In genomic region chr17:67421869-67422273, GRCh38 we compare ENCODE assay signal across 9 cellular contexts.
DNase-seq lines count a peak whose midpoint lies in the region; ATAC-seq and TF ChIP-seq lines count a peak whose summit lies in the region.
"Had no signal": no experiment of that assay in that cellular context is flagged by ENCODE, and none has a peak within 500 bp of the region (broad histone marks: within the 10 kb centered on the region; RNA-seq: fewer than 3 reads in every experiment).

No MANE protein-coding gene starts in this region.

- H3K9ac ChIP-seq in mucosa of rectum (ENCODE audit: low read depth in 1 of 2, low read length in 2 of 2) = peak overlapping the region; percentile 14 to 37

- TF ChIP-seq CTCF in brain microvascular endothelial cell (IDR thresholded peaks at IDR 0.05; ENCODE audit: low read depth, low read length, missing control alignments) = no peak

- H3K36me3 ChIP-seq in brain microvascular endothelial cell (replicated peaks) (no peaks in the 10 kb centered on the region), mucosa of rectum (ENCODE audit: control insufficient read depth in 2 of 2, insufficient read depth in 2 of 2, low read length in 2 of 2) (no peaks in the 10 kb centered on the region)

- ATAC-seq in GM21717 (IDR thresholded peaks at IDR 0.05; ENCODE audit: unreplicated experiment) (no peak), GM19023 (IDR thresholded peaks at IDR 0.05; ENCODE audit: unreplicated experiment) (no peak)

- H3K27ac ChIP-seq in brain microvascular endothelial cell (peak overlapping the region; percentile 60), mucosa of rectum (ENCODE audit: low read depth in 2 of 2, low read length in 2 of 2) (peak overlapping the region; percentile 70 to 91)
- H3K27ac ChIP-seq: C4-2B had no signal

- H3K4me3 ChIP-seq in brain microvascular endothelial cell (ENCODE audit: low read depth, low read length) (no peak overlapping the region), mucosa of rectum (ENCODE audit: low read length in 2 of 2) (no peak overlapping the region)

- no peaks in the 10 kb centered on the region for H3K9me3 ChIP-seq in mucosa of rectum (ENCODE audit: control insufficient read depth in 2 of 2, low read length in 2 of 2)

- in situ Hi-C loops in brain microvascular endothelial cell (cut with HindIII; ENCODE audit: low pct_ligation_motif_present, low sequenced_read_pairs) = no loop called here

- no peaks in the 10 kb centered on the region for H3K27me3 ChIP-seq in brain microvascular endothelial cell (replicated peaks)
- no peaks in the 10 kb centered on the region for H3K27me3 ChIP-seq in mucosa of rectum (ENCODE audit: control insufficient read depth in 2 of 2, insufficient read depth in 2 of 2, low read length in 2 of 2)

- H3K4me1 ChIP-seq in mucosa of rectum (ENCODE audit: control insufficient read depth in 2 of 2, insufficient read depth in 2 of 2, low read length in 2 of 2) = peaks cover 14 to 36% of the 10 kb centered on the region in 2 donors

- peak; percentile 40 for DNase-seq in NK-92 treated with Interleukin-12 subunit alpha and Interleukin-12 subunit beta, amount 100 ng/mL, for 24 hours (lab: John Stamatoyannopoulos, UW)
- DNase-seq in NK-92 (lab: John Stamatoyannopoulos, UW; ENCODE audit: unreplicated experiment) = no peak
- DNase-seq in SKM-1 (lab: John Stamatoyannopoulos, UW; ENCODE audit: unreplicated experiment) = peak; percentile 48
- peak; percentile 81 for DNase-seq in brain microvascular endothelial cell
- no peak for DNase-seq in HuH-7.5 (ENCODE audit: low spot score)

Comparison
In these comparisons a context has a peak if more than half of its experiments do, and no peak if none do; other contexts are left out.
1. DNase-seq: peak in NK-92 treated with Interleukin-12 subunit alpha and Interleukin-12 subunit beta, amount 100 ng/mL, for 24 hours (single experiment), SKM-1 (single experiment) and brain microvascular endothelial cell (single experiment); none in NK-92 (single experiment) and HuH-7.5 (single experiment).